Comparison of ENCODE assay signal across 1 cellular context in genomic region chr5:135033866-135034185, GRCh38.
TF ChIP-seq lines count a peak whose summit lies in the region.

No MANE protein-coding gene starts in this region.

TF ChIP-seq in GM23338, 12 proteins besides CTCF, POLR2A, EP300 and RAD21 (continued from another document):
- no peak for TF ChIP-seq ZNF462 (CRISPR knock-in tag; IDR thresholded peaks at IDR 0.05)
- TF ChIP-seq NANOG (IDR thresholded peaks at IDR 0.05; ENCODE audit: borderline replicate concordance), result no peak
